8 cellular contexts compared by ENCODE assay signal in genomic region chr10:71213761-71214440, GRCh38. TPM values are rescaled to one million over a fixed set of nuclear protein-coding genes. Genes with fewer than 3 reads are reported as not detected.
DNase-seq lines count a peak whose midpoint lies in the region; ATAC-seq, FAIRE-seq and TF ChIP-seq lines count a peak whose summit lies in the region.

No MANE protein-coding gene starts in this region.

- CTCF ChIA-PET in BJ (lab: Yijun Ruan, JAX) (interaction anchor here (0.6 to 6.4 kb wide), 5 partner anchors 35 to 71 kb away, joined by 3 to 78 read pairs (median 3); no protein-coding TSS in a partner anchor), endothelial cell of umbilical vein (lab: Charles Lee) (interaction anchor here (1.0 to 8.1 kb wide), 6 partner anchors 8 to 81 kb away, joined by 3 to 51 read pairs (median 4); no protein-coding TSS in a partner anchor)

- peak overlapping the region; percentile 51 for H3K4me2 ChIP-seq in endothelial cell of umbilical vein (ENCODE audit: insufficient read depth, low read length)

- peaks cover 79% of the 10 kb centered on the region for H3K4me1 Mint-ChIP-seq in nephron progenitor cell

- H3K36me3 ChIP-seq in BJ (ENCODE audit: control insufficient read depth, insufficient read depth, low read length), result no peaks in the 10 kb centered on the region
- H3K36me3 ChIP-seq in endothelial cell of umbilical vein (ENCODE audit: control insufficient read depth in 2 of 2, extremely low read depth in 1 of 2, insufficient read depth in 2 of 2, low read length in 2 of 2), result no peaks in the 10 kb centered on the region

- dilution Hi-C loops in endothelial cell of umbilical vein (cut with MboI; ENCODE audit: extremely low pct_ligation_motif_present, low sequenced_read_pairs), result no loop called here

- no peaks in the 10 kb centered on the region for H3K9me1 ChIP-seq in endothelial cell of umbilical vein (replicated peaks; ENCODE audit: control insufficient read depth, extremely low read depth, insufficient read depth, low read length)

- peak; percentile 8 for FAIRE-seq in endothelial cell of umbilical vein (lab: Jason Lieb, UNC)

- H3K9ac ChIP-seq in endothelial cell of umbilical vein (replicated peaks; ENCODE audit: extremely low read depth, insufficient read depth, low read length), result no peak overlapping the region

- peaks cover 35% of the 10 kb centered on the region for H3K27me3 Mint-ChIP-seq in nephron progenitor cell (ENCODE audit: low read depth, poor library complexity)

- TF ChIP-seq CTCF in BJ (IDR thresholded peaks at IDR 0.05; ENCODE audit: insufficient read depth, low read depth, low read length) (no peak), endothelial cell of umbilical vein (IDR thresholded peaks at IDR 0.05; ENCODE audit: extremely low read depth in 1 of 2, insufficient read depth in 1 of 2, low read depth in 1 of 2, low read length in 2 of 2) (no peak), nephron progenitor cell (IDR thresholded peaks at IDR 0.05) (no peak)

- H4K20me1 ChIP-seq in endothelial cell of umbilical vein (replicated peaks; ENCODE audit: control insufficient read depth, extremely low read depth, insufficient read depth, low read length), result no peaks in the 10 kb centered on the region

- no peaks in the 10 kb centered on the region for H3K9me3 ChIP-seq in endothelial cell of umbilical vein (replicated peaks; ENCODE audit: control insufficient read depth, insufficient read depth, low read length)

- H3K27me3 ChIP-seq in BJ (ENCODE audit: control insufficient read depth, insufficient read depth, low read length), result peaks cover 22% of the 10 kb centered on the region
- peaks cover 49 to 68% of the 10 kb centered on the region in 2 experiments for H3K27me3 ChIP-seq in endothelial cell of umbilical vein (ENCODE audit: control insufficient read depth in 2 of 2, insufficient read depth in 2 of 2, low read length in 2 of 2)

- no peak overlapping the region for H3K27ac ChIP-seq in endothelial cell of umbilical vein (ENCODE audit: insufficient read depth, low read depth, low read length)

- no peak overlapping the region for H2AFZ ChIP-seq in endothelial cell of umbilical vein (ENCODE audit: low read depth, low read length)

- no peaks in the 10 kb centered on the region for H3K79me2 ChIP-seq in endothelial cell of umbilical vein (ENCODE audit: control insufficient read depth, insufficient read depth, low read length)

- H3K4me3 ChIP-seq in BJ (ENCODE audit: low read depth, low read length) (peak overlapping the region; percentile 79), endothelial cell of umbilical vein (replicated peaks in 1 of 3; ENCODE audit: insufficient read depth in 1 of 3, low read depth in 1 of 3, low read length in 3 of 3) (no peak overlapping the region)

- peak overlapping the region; percentile 46 for H3K27ac Mint-ChIP-seq in nephron progenitor cell

- ATAC-seq in GM19395 (IDR thresholded peaks at IDR 0.05; ENCODE audit: unreplicated experiment), result no peak

- no peak for TF ChIP-seq POLR2A in endothelial cell of umbilical vein (IDR thresholded peaks at IDR 0.05; ENCODE audit: low read depth, low read length)

- intact Hi-C loops in endothelial cell of umbilical vein (cut with micrococcal nuclease), result loop anchor here (2.0 to 5.0 kb wide), 4 partner anchors 21 to 397 kb away; partner anchors contain the start of gene SGPL1

- POLR2A ChIA-PET in BJ (lab: Charles Lee), result no interaction called here
- POLR2A ChIA-PET in endothelial cell of umbilical vein (lab: Charles Lee), result no interaction called here

- DNase-seq in BJ (ENCODE audit: low read depth) (peak; percentile 82), NCI-H146 treated with DMSO at 0.1 percent for 48 hours (lab: John Stamatoyannopoulos, UW; ENCODE audit: unreplicated experiment) (peak; percentile 35), endothelial cell of umbilical vein (ENCODE audit: low read depth, low spot score) (peak; percentile 29), nephron progenitor cell (peak; percentile 40), globus pallidus (ENCODE audit: low spot score) (no peak), NK-92 (lab: John Stamatoyannopoulos, UW; ENCODE audit: unreplicated experiment) (no peak)
- DNase-seq in stimulated activated CD4-positive, alpha-beta T cell treated with anti-CD3 and anti-CD28 coated beads, Interleukin-2, amount 100 ng/mL, for 24 hours, result no peak

- H3K4me3 Mint-ChIP-seq in nephron progenitor cell, result peak overlapping the region; percentile 86

- BruUV-seq in endothelial cell of umbilical vein (replicated peaks; lab: Mats Ljungman, UMichigan), result no TSS peak

- H3K9me3 Mint-ChIP-seq in nephron progenitor cell, result no peaks in the 10 kb centered on the region

- peaks cover 24% of the 10 kb centered on the region for H3K4me1 ChIP-seq in endothelial cell of umbilical vein (ENCODE audit: control insufficient read depth, extremely low read depth, insufficient read depth, low read length)

- no peaks in the 10 kb centered on the region for H3K36me3 Mint-ChIP-seq in nephron progenitor cell (ENCODE audit: low read depth)

TF ChIP-seq in endothelial cell of umbilical vein, 7 proteins besides CTCF, POLR2A, EP300 and RAD21:
- TF ChIP-seq POLR2AphosphoS5 (IDR thresholded peaks at IDR 0.05; ENCODE audit: insufficient read depth, low read depth, low read length), result no peak
- TF ChIP-seq JUN (IDR thresholded peaks at IDR 0.05; ENCODE audit: borderline replicate concordance, insufficient read depth, insufficient read length, low read depth), result no peak
- no peak for TF ChIP-seq MYC (IDR thresholded peaks at IDR 0.05; ENCODE audit: low read depth, low read length)
- no peak for TF ChIP-seq EZH2 (IDR thresholded peaks at IDR 0.05; ENCODE audit: borderline replicate concordance, low read depth, low read length, severe bottlenecking)
- TF ChIP-seq GATA2 (IDR thresholded peaks at IDR 0.05; ENCODE audit: insufficient read depth, insufficient read length, low read depth, low read length), result no peak
- no peak for TF ChIP-seq FOS (IDR thresholded peaks at IDR 0.05; ENCODE audit: borderline replicate concordance, insufficient read depth, low read length)
- TF ChIP-seq, protein P1, sequence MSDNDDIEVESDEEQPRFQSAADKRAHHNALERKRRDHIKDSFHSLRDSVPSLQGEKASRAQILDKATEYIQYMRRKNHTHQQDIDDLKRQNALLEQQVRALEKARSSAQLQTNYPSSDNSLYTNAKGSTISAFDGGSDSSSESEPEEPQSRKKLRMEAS (IDR thresholded peaks at IDR 0.05; ENCODE audit: insufficient read depth, insufficient read length), result no peak
TF ChIP-seq in endothelial cell of umbilical vein: peak in this region for 0.

RNA-seq across cellular contexts. Expression of gene UNC5B, which starts 1.5 kb away (rescaled TPM):
- polyA plus RNA-seq in BJ (2011; rRNA removed), result 17.5 and 27.4 TPM in 2 replicates
- 22.5 and 23.6 TPM in 2 replicates for polyA minus RNA-seq in BJ (2011; rRNA and poly(A)+ RNA removed)
- 2.5 and 5.4 TPM in 2 replicates for total RNA-seq in endothelial cell of umbilical vein
- polyA plus RNA-seq in endothelial cell of umbilical vein, result 0.39 and 0.57 TPM in 2 replicates
- 0.37 and 0.45 TPM in 2 replicates for polyA plus RNA-seq in endothelial cell of umbilical vein (2011; cell fraction: cytosol; rRNA removed)
- 0.73 and 0.76 TPM in 2 replicates for polyA plus RNA-seq in endothelial cell of umbilical vein (2011; cell fraction: nucleus; rRNA removed)
- polyA plus RNA-seq in endothelial cell of umbilical vein (2012), result 0.18 and 0.37 TPM in 2 replicates
- 0.39 and 0.49 TPM in 2 replicates for polyA minus RNA-seq in endothelial cell of umbilical vein
- polyA minus RNA-seq in endothelial cell of umbilical vein (2011; cell fraction: cytosol; rRNA and poly(A)+ RNA removed), result 3.7 TPM
- 0.24 and 0.29 TPM in 2 replicates for polyA minus RNA-seq in endothelial cell of umbilical vein (2011; cell fraction: nucleus; rRNA and poly(A)+ RNA removed)

Comparison
In these comparisons a context has a peak if more than half of its experiments do, and no peak if none do; other contexts are left out.
1. DNase-seq: peak in BJ (single experiment), NCI-H146 treated with DMSO at 0.1 percent for 48 hours (single experiment), endothelial cell of umbilical vein (single experiment) and nephron progenitor cell (single experiment); none in globus pallidus (single experiment), stimulated activated CD4-positive, alpha-beta T cell treated with anti-CD3 and anti-CD28 coated beads, Interleukin-2, amount 100 ng/mL, for 24 hours (0 of 2) and NK-92 (single experiment).
2. RNA of gene UNC5B, which starts 1.5 kb away (polyA plus RNA-seq): 17.5 to 27.4 TPM in BJ; 0.18 to 0.76 TPM in endothelial cell of umbilical vein; every median in the first group is over 10 times any median in the second.